In the genomic region with DNA sequence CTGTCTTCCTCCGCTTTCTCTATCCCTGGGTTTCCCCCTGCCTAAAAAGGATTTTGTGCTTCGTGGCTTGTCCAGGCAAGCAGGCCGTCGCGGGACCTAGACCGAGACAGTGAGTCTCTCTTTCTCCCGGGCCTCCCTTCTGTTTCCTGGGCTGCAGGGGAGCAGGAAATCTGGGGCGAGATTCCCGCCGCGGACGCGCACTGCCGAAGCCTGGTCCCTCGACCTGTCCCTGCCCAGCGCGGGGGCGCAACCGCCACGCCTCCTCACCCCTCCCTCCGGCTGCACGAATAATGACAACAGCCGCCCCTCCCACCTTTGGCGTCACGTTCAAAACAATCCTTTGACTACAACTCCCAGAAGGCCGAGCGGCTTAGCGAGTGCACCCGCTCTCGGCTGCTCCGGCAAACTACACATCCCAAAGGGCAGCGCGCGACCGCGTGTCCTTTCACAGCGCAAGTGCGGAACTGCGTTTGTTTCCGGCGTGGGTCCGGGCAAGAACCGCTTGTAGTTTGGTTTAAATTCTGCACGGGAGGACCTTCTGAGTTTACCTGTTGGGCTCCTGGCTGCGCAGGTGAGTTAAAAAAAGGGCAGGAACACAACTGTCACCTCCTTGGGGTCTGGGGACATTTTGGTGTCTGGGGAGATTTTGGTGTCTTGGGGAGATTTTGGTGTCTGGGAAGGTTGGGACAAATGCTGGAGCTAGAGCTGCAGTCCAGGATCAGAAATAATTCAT, we compare ENCODE assay signal across 8 cellular contexts. TPM values are rescaled to one million over a fixed set of nuclear protein-coding genes. Genes with fewer than 3 reads are reported as not detected.
A peak's percentile ranks its signal among the peaks of the same experiment; 100 is the strongest.
DNase-seq lines count a peak whose midpoint lies in the region; TF ChIP-seq lines count a peak whose summit lies in the region.

A gene (plus strand): TSS at position 473 of the 733 bp plus-strand sequence. CDS start 1,715 bp downstream, outside the sequence.

- WGBS in H9 (ENCODE audit: extremely low coverage, insufficient read length, low lambda C conversion rate), result no CpG with 5 or more reads among the region's 45 CpGs
- WGBS in stomach, 5 donors, result 0 to 2% (median 0%) methylated on average over 27 to 45 of the region's 45 CpGs

- H2BK15ac ChIP-seq in H9 (ENCODE audit: low read depth, low read length), result no peak within 1 kb of the TSS

- H3K36me3 ChIP-seq in MG63 (peaks cover 28% of the 10 kb centered on the region), neural cell (ENCODE audit: insufficient read depth, low read length) (no peaks in the 10 kb centered on the region), stomach (peaks cover 27 to 37% (median 34%) of the 10 kb centered on the region in 4 donors)

- H3K4me2 ChIP-seq in H9 (ENCODE audit: insufficient read depth, insufficient read length, low read length), result peak within 1 kb of the TSS; percentile 96
- H3K4me2 ChIP-seq in neural cell (ENCODE audit: low read length), result peak within 1 kb of the TSS; percentile 96

- H3K23ac ChIP-seq in H9 (ENCODE audit: insufficient read length, low read depth, low read length), result no peak within 1 kb of the TSS

- no peaks in the 10 kb centered on the region for H4K20me1 ChIP-seq in H9 (ENCODE audit: control insufficient read depth, insufficient read depth, insufficient read length)
- no peaks in the 10 kb centered on the region for H4K20me1 ChIP-seq in neural cell (ENCODE audit: insufficient read depth)

- H3K27ac Mint-ChIP-seq in H9, result peak within 1 kb of the TSS; percentile 86 to 99 (median 92)

- H2BK5ac ChIP-seq in H9 (ENCODE audit: insufficient read length, low read length), result no peak within 1 kb of the TSS

- H3K27me3 Mint-ChIP-seq in H9 (ENCODE audit: low read depth), result peaks cover 33% of the 10 kb centered on the region

- H3K9ac ChIP-seq in H9 (ENCODE audit: extremely low read depth, insufficient read length, low read length) (peak within 1 kb of the TSS; percentile 83), neural cell (ENCODE audit: low read length) (peak within 1 kb of the TSS; percentile 81)

- peaks cover 7% of the 10 kb centered on the region for H3K23me2 ChIP-seq in H9 (ENCODE audit: insufficient read length, low read depth, low read length, poor library complexity, severe bottlenecking)

- H3K18ac ChIP-seq in H9 (ENCODE audit: insufficient read length, low read depth, low read length), result no peak within 1 kb of the TSS

- H3K9me3 ChIP-seq in H9 (ENCODE audit: control insufficient read depth, low read depth, low read length) (no peaks in the 10 kb centered on the region), MG63 (no peaks in the 10 kb centered on the region), neural cell (ENCODE audit: low read length) (no peaks in the 10 kb centered on the region), stomach (no peaks in the 10 kb centered on the region)

- TF ChIP-seq EP300 in neural cell (conservative IDR thresholded peaks at IDR 0.05; ENCODE audit: poor library complexity, severe bottlenecking) (peak; percentile 75), stomach (IDR thresholded peaks at IDR 0.05) (no peak)

- intact Hi-C loops in stomach (cut with DNase I; ENCODE audit: low total_unique reads), result no loop called here

- H2BK12ac ChIP-seq in H9 (ENCODE audit: insufficient read length, low read depth, low read length), result no peak within 1 kb of the TSS

- no peak for TF ChIP-seq CTCF in H9 (conservative IDR thresholded peaks at IDR 0.05)
- peak; percentile 43 for TF ChIP-seq CTCF in neural cell (IDR thresholded peaks at IDR 0.05; ENCODE audit: poor library complexity, severe bottlenecking)
- no peak for TF ChIP-seq CTCF in stomach (IDR thresholded peaks at IDR 0.05)

- H3K14ac ChIP-seq in H9 (ENCODE audit: insufficient read depth, low read length), result no peak within 1 kb of the TSS

- no peak within 1 kb of the TSS for H2AK5ac ChIP-seq in H9 (ENCODE audit: insufficient read length, low read length)

- TF ChIP-seq RAD21 in neural cell (conservative IDR thresholded peaks at IDR 0.05), result peak; percentile 46

- H3K9me3 Mint-ChIP-seq in H9, result no peaks in the 10 kb centered on the region; a peak in 1 of 5 replicates

- H3K4me3 ChIP-seq in MG63 (peak within 1 kb of the TSS; percentile 82), neural cell (ENCODE audit: low read length) (peak within 1 kb of the TSS; percentile 82), stomach (peak within 1 kb of the TSS; percentile 61 to 91 (median 66))

- H3T11ph ChIP-seq in H9 (ENCODE audit: low read length), result no peak within 1 kb of the TSS

- no peak within 1 kb of the TSS for H4K91ac ChIP-seq in H9 (ENCODE audit: insufficient read length, low read depth, low read length)

- H3K79me1 ChIP-seq in H9 (ENCODE audit: insufficient read depth, low read depth, low read length, poor library complexity, severe bottlenecking), result no peaks in the 10 kb centered on the region

- no peak within 1 kb of the TSS for H4K8ac ChIP-seq in H9 (replicated peaks; ENCODE audit: insufficient read length, low read depth, low read length)

- no peak within 1 kb of the TSS for H3K56ac ChIP-seq in H9 (ENCODE audit: insufficient read length, low read depth, low read length)

- H2AFZ ChIP-seq in H9 (ENCODE audit: low read length), result no peak within 1 kb of the TSS
- peak within 1 kb of the TSS; percentile 92 for H2AFZ ChIP-seq in neural cell (ENCODE audit: low read depth, low read length)

- peak in 1 of 4 donors; percentile 30 for TF ChIP-seq POLR2A in stomach (IDR thresholded peaks at IDR 0.05)

- no peaks in the 10 kb centered on the region for H3K9me2 ChIP-seq in neural cell (ENCODE audit: insufficient read depth, low read length)

- DNase-seq in ELR (ENCODE audit: low read depth), result peak; percentile 99
- DNase-seq in H9, result peak; percentile 99
- DNase-seq in MG63, result peak; percentile 99
- peak; percentile 89 for DNase-seq in SHP77 treated with DMSO at 0.1 percent for 48 hours (lab: John Stamatoyannopoulos, UW)
- peak; percentile 100 for DNase-seq in activated effector memory CD4-positive, alpha-beta T cell treated with anti-CD3 and anti-CD28 coated beads, Interleukin-2, amount 50 U/mL, for 16 hours
- peak; percentile 94 for DNase-seq in fibroblast of the conjunctiva (ENCODE audit: low read depth)
- peak; percentile 99 for DNase-seq in stomach

- no peaks in the 10 kb centered on the region for H3F3A ChIP-seq in neural cell (ENCODE audit: insufficient read depth, low read length, poor library complexity, severe bottlenecking)

- H2BK20ac ChIP-seq in H9 (ENCODE audit: low read depth, low read length, poor library complexity, severe bottlenecking), result no peak within 1 kb of the TSS

- no peak within 1 kb of the TSS for H3K4ac ChIP-seq in H9 (ENCODE audit: low read depth, low read length)

- H3K27me3 ChIP-seq in H9 (ENCODE audit: insufficient read depth, low read length), result no peaks in the 10 kb centered on the region
- H3K27me3 ChIP-seq in MG63, result no peaks in the 10 kb centered on the region
- H3K27me3 ChIP-seq in neural cell (ENCODE audit: insufficient read depth, low read depth, low read length), result no peaks in the 10 kb centered on the region
- H3K27me3 ChIP-seq in stomach, result peaks cover 0 to 16% (median 0%) of the 10 kb centered on the region in 3 donors

- H4K5ac ChIP-seq in H9 (ENCODE audit: insufficient read length, low read depth, low read length), result no peak within 1 kb of the TSS

- no peak within 1 kb of the TSS for H2BK120ac ChIP-seq in H9 (ENCODE audit: low read depth, low read length, poor library complexity, severe bottlenecking)

- H3K4me1 ChIP-seq in H9 (ENCODE audit: insufficient read depth, low read length) (no peaks in the 10 kb centered on the region), stomach (peaks cover 11 to 43% (median 30%) of the 10 kb centered on the region in 4 donors)

- H3K27ac ChIP-seq in H9 (ENCODE audit: insufficient read length, low read depth, low read length) (peak within 1 kb of the TSS; percentile 22), neural cell (ENCODE audit: low read length) (peak within 1 kb of the TSS; percentile 87), stomach (peak within 1 kb of the TSS; percentile 86 to 93 (median 89))

- H3K4me1 Mint-ChIP-seq in H9, result peaks cover 11 to 31% of the 10 kb centered on the region in 2 experiments

- H3K36me3 Mint-ChIP-seq in H9 (ENCODE audit: insufficient read depth in 1 of 3, low read depth in 3 of 3), result peaks cover 18 to 35% (median 30%) of the 10 kb centered on the region in 3 experiments

- H3K79me2 ChIP-seq in H9 (ENCODE audit: insufficient read depth, low read length), result peaks cover 5% of the 10 kb centered on the region; the same call in 1 of the 2 replicates
- peaks cover 13% of the 10 kb centered on the region for H3K79me2 ChIP-seq in neural cell (replicated peaks; ENCODE audit: insufficient read depth, low read length)

- peak within 1 kb of the TSS; percentile 94 to 100 for H3K4me3 Mint-ChIP-seq in H9

TF ChIP-seq in neural cell, 6 proteins besides CTCF, POLR2A, EP300 and RAD21 (continues in another document):
- TF ChIP-seq, protein P1, sequence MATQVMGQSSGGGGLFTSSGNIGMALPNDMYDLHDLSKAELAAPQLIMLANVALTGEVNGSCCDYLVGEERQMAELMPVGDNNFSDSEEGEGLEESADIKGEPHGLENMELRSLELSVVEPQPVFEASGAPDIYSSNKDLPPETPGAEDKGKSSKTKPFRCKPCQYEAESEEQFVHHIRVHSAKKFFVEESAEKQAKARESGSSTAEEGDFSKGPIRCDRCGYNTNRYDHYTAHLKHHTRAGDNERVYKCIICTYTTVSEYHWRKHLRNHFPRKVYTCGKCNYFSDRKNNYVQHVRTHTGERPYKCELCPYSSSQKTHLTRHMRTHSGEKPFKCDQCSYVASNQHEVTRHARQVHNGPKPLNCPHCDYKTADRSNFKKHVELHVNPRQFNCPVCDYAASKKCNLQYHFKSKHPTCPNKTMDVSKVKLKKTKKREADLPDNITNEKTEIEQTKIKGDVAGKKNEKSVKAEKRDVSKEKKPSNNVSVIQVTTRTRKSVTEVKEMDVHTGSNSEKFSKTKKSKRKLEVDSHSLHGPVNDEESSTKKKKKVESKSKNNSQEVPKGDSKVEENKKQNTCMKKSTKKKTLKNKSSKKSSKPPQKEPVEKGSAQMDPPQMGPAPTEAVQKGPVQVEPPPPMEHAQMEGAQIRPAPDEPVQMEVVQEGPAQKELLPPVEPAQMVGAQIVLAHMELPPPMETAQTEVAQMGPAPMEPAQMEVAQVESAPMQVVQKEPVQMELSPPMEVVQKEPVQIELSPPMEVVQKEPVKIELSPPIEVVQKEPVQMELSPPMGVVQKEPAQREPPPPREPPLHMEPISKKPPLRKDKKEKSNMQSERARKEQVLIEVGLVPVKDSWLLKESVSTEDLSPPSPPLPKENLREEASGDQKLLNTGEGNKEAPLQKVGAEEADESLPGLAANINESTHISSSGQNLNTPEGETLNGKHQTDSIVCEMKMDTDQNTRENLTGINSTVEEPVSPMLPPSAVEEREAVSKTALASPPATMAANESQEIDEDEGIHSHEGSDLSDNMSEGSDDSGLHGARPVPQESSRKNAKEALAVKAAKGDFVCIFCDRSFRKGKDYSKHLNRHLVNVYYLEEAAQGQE (IDR thresholded peaks at IDR 0.05; ENCODE audit: borderline replicate concordance), result peak; percentile 82
- peak; percentile 55 for TF ChIP-seq SMC3 (conservative IDR thresholded peaks at IDR 0.05; ENCODE audit: poor library complexity)

RNA-seq across cellular contexts. Expression of the gene that starts here (rescaled TPM):
- total RNA-seq in H9 (2021), result 35.5 and 37.4 TPM in 2 replicates
- total RNA-seq in MG63 (2014; rRNA removed; shearing (Covaris generic); ENCODE audit: low replicate concordance), result 16.8 and 27.4 TPM in 2 replicates
- 18.2 and 22.7 TPM in 2 replicates for polyA plus RNA-seq in neural cell
- polyA minus RNA-seq in neural cell, result 23.5 and 25.8 TPM in 2 replicates
- 10 to 100 TPM in 3 of 5 donors, 1 to 10 TPM in 1, not detected in 1; 2.7 to 14.0 (median 11.2) TPM for total RNA-seq in stomach
- 10 to 100 TPM in 1 of 3 donors, 1 to 10 TPM in 2; 7.1 to 14.7 (median 9.2) TPM for polyA plus RNA-seq in stomach

Comparison
In these comparisons a context has a peak if more than half of its experiments do, and no peak if none do; other contexts are left out.
1. Peak in every context shown above with its lines: DNase-seq, H3K4me3 ChIP-seq and H3K27ac ChIP-seq.
2. H3K27ac ChIP-seq: peak in every context shown above with its lines; median percentile 89 in stomach; 87 in neural cell; 22 in H9.